Comparison of ENCODE assay signal across 10 cellular contexts in genomic region chr6:109442393-109442924, GRCh38. TPM values are rescaled to one million over a fixed set of nuclear protein-coding genes. Genes with fewer than 3 reads are reported as not detected.
DNase-seq lines count a peak whose midpoint lies in the region; ATAC-seq and TF ChIP-seq lines count a peak whose summit lies in the region.
"Had no signal": no experiment of that assay in that cellular context is flagged by ENCODE, and none has a peak within 500 bp of the region (broad histone marks: within the 10 kb centered on the region; RNA-seq: fewer than 3 reads in every experiment).

No MANE protein-coding gene starts in this region.

- H3K9me3 ChIP-seq in OCI-LY7 (ENCODE audit: low read length) (no peaks in the 10 kb centered on the region), neutrophil (no peaks in the 10 kb centered on the region)
- H3K9me3 ChIP-seq: transverse colon had no signal

- H3K4me2 ChIP-seq in OCI-LY7 (ENCODE audit: low read length): peak overlapping the region; percentile 83; the same call in 1 of the 2 replicates

- no peak overlapping the region for H2AFZ ChIP-seq in OCI-LY7 (ENCODE audit: low read length)

- H3K9me2 ChIP-seq in OCI-LY7 (ENCODE audit: insufficient read depth, low read length): no peaks in the 10 kb centered on the region

- peak overlapping the region; percentile 91 for H3K4me3 Mint-ChIP-seq in T-helper 2 cell treated with Interferon-gamma antibody and Interleukin-4, amounts not matched to agents 5 μg/mL and 100 μg/mL, for 36 hours
- H3K4me3 Mint-ChIP-seq in dendritic cell treated with granulocyte-macrophage colony-stimulating factor and Interleukin-4, amounts not matched to agents 40 ng/mL and 50 ng/mL, for 4 days: no peak overlapping the region

- no peaks in the 10 kb centered on the region for H3K79me2 ChIP-seq in OCI-LY7 (ENCODE audit: insufficient read depth, low read depth, low read length)

- H3K27me3 ChIP-seq in neutrophil: peaks cover 4% of the 10 kb centered on the region
- H3K27me3 ChIP-seq: transverse colon had no signal

- H3K27ac ChIP-seq in OCI-LY7 (ENCODE audit: low read depth, low read length, poor library complexity, severe bottlenecking): no peak overlapping the region
- H3K27ac ChIP-seq in neutrophil: peak overlapping the region; percentile 84

- intact Hi-C loops in OCI-LY7 (cut with micrococcal nuclease; ENCODE audit: unreplicated experiment): no loop called here
- intact Hi-C loops in dendritic cell treated with granulocyte-macrophage colony-stimulating factor and Interleukin-4, amounts not matched to agents 40 ng/mL and 50 ng/mL, for 4 days (cut with micrococcal nuclease): loop anchor here (5.0 kb wide), 2 partner anchors 60 to 250 kb away; partner anchors contain the start of genes AK9, CD164 and FIG4

- H3K27ac Mint-ChIP-seq in T-helper 2 cell treated with Interferon-gamma antibody and Interleukin-4, amounts not matched to agents 5 μg/mL and 100 μg/mL, for 36 hours: peak overlapping the region; percentile 38
- peak overlapping the region; percentile 85 for H3K27ac Mint-ChIP-seq in dendritic cell treated with granulocyte-macrophage colony-stimulating factor and Interleukin-4, amounts not matched to agents 40 ng/mL and 50 ng/mL, for 4 days

- ATAC-seq in HG02623 (IDR thresholded peaks at IDR 0.05; ENCODE audit: unreplicated experiment): no peak

- BruUV-seq in OCI-LY7 (replicated peaks; lab: Mats Ljungman, UMichigan): no TSS peak

- no peaks in the 10 kb centered on the region for H3K27me3 Mint-ChIP-seq in T-helper 2 cell treated with Interferon-gamma antibody and Interleukin-4, amounts not matched to agents 5 μg/mL and 100 μg/mL, for 36 hours (ENCODE audit: low read depth)
- H3K27me3 Mint-ChIP-seq in dendritic cell treated with granulocyte-macrophage colony-stimulating factor and Interleukin-4, amounts not matched to agents 40 ng/mL and 50 ng/mL, for 4 days: no peaks in the 10 kb centered on the region

- H3K4me1 Mint-ChIP-seq in T-helper 2 cell treated with Interferon-gamma antibody and Interleukin-4, amounts not matched to agents 5 μg/mL and 100 μg/mL, for 36 hours (ENCODE audit: low read depth): peaks cover 25% of the 10 kb centered on the region
- H3K4me1 Mint-ChIP-seq in dendritic cell treated with granulocyte-macrophage colony-stimulating factor and Interleukin-4, amounts not matched to agents 40 ng/mL and 50 ng/mL, for 4 days (ENCODE audit: low read depth): peaks cover 63% of the 10 kb centered on the region

- H3K4me3 ChIP-seq in OCI-LY7 (ENCODE audit: low read depth, low read length, poor library complexity, severe bottlenecking): no peak overlapping the region
- H3K4me3 ChIP-seq in neutrophil (ENCODE audit: low read depth in 1 of 2, low read length in 1 of 2): no peak overlapping the region

- TF ChIP-seq CTCF in OCI-LY7 (conservative IDR thresholded peaks at IDR 0.05; ENCODE audit: low read length) (no peak), neutrophil (IDR thresholded peaks at IDR 0.05) (no peak)

- no peaks in the 10 kb centered on the region for H3K9me3 Mint-ChIP-seq in T-helper 2 cell treated with Interferon-gamma antibody and Interleukin-4, amounts not matched to agents 5 μg/mL and 100 μg/mL, for 36 hours
- no peaks in the 10 kb centered on the region for H3K9me3 Mint-ChIP-seq in dendritic cell treated with granulocyte-macrophage colony-stimulating factor and Interleukin-4, amounts not matched to agents 40 ng/mL and 50 ng/mL, for 4 days

- CTCF ChIA-PET in OCI-LY7 (lab: Charles Lee; ENCODE audit: unreplicated experiment): interaction anchor here (0.5 to 1.3 kb wide), 3 partner anchors 11 to 901 kb away, joined by 3 to 5 read pairs (median 3); no protein-coding TSS in a partner anchor

- H3K36me3 Mint-ChIP-seq in T-helper 2 cell treated with Interferon-gamma antibody and Interleukin-4, amounts not matched to agents 5 μg/mL and 100 μg/mL, for 36 hours (ENCODE audit: low read depth): peaks cover 37% of the 10 kb centered on the region
- H3K36me3 Mint-ChIP-seq in dendritic cell treated with granulocyte-macrophage colony-stimulating factor and Interleukin-4, amounts not matched to agents 40 ng/mL and 50 ng/mL, for 4 days (ENCODE audit: low read depth): peaks cover 66% of the 10 kb centered on the region

- H3K4me1 ChIP-seq in OCI-LY7 (ENCODE audit: insufficient read depth, low read length, poor library complexity, severe bottlenecking): peaks cover 18% of the 10 kb centered on the region
- peaks cover 21 to 28% of the 10 kb centered on the region in 2 experiments for H3K4me1 ChIP-seq in neutrophil (ENCODE audit: control insufficient read depth in 1 of 2, insufficient read depth in 1 of 2, low read depth in 1 of 2, low read length in 1 of 2)

- POLR2A ChIA-PET in OCI-LY7 (lab: Charles Lee): interaction anchor here (0.6 to 7.4 kb wide), 7 partner anchors 12 to 74 kb away, joined by 3 to 64 read pairs (median 3); partner anchors contain the start of gene MICAL1

- H4K20me1 ChIP-seq in OCI-LY7 (ENCODE audit: insufficient read depth, low read length): no peaks in the 10 kb centered on the region

- H3K36me3 ChIP-seq in OCI-LY7 (ENCODE audit: insufficient read depth, low read length) (peaks cover 53% of the 10 kb centered on the region), neutrophil (peaks cover 54% of the 10 kb centered on the region)
- H3K36me3 ChIP-seq: transverse colon had no signal

- DNase-seq in T-helper 2 cell treated with Interferon-gamma antibody and Interleukin-4, amounts not matched to agents 5 μg/mL and 100 μg/mL, for 36 hours (ENCODE audit: low spot score): no peak
- DNase-seq in T-helper 2 cell (no peak), OCI-LY7 (ENCODE audit: low spot score) (no peak), NOMO-1 (lab: John Stamatoyannopoulos, UW; ENCODE audit: unreplicated experiment in 2 of 2) (no peak)
- no peak for DNase-seq in activated effector memory CD4-positive, alpha-beta T cell treated with Interleukin-2 at 50 U/mL for 16 hours
- DNase-seq: DMS 273 treated with DMSO at 0.1 percent for 48 hours, transverse colon had no signal

RNA-seq across cellular contexts. Expression of gene SMPD2, which starts 1.9 kb away (rescaled TPM):
- total RNA-seq in OCI-LY7 (2014; rRNA removed; shearing (Covaris generic)): 18.4 and 24.4 TPM in 2 replicates
- total RNA-seq in OCI-LY7 (2022): 14.3 and 15.9 TPM in 2 replicates

RNA-seq across cellular contexts. Expression of gene PPIL6, which starts 2.0 kb away (rescaled TPM):
- 0.15 and 1.6 TPM in 2 replicates for total RNA-seq in OCI-LY7 (2014; rRNA removed; shearing (Covaris generic))
- 1.3 and 1.7 TPM in 2 replicates for total RNA-seq in OCI-LY7 (2022)

RNA-seq across cellular contexts. Expression of gene MICAL1, which starts 13.1 kb away (rescaled TPM):
- total RNA-seq in OCI-LY7 (2014; rRNA removed; shearing (Covaris generic)): 69.2 and 79.5 TPM in 2 replicates
- 101 and 108 TPM in 2 replicates for total RNA-seq in OCI-LY7 (2022)

RNA-seq across cellular contexts. Expression of gene ZBTB24, which starts 40.6 kb away (rescaled TPM):
- 13.7 and 15.3 TPM in 2 replicates for total RNA-seq in OCI-LY7 (2014; rRNA removed; shearing (Covaris generic))
- 15.8 and 17.0 TPM in 2 replicates for total RNA-seq in OCI-LY7 (2022)
